In genomic region chr4:183388777-183389176, GRCh38 we compare ENCODE assay signal across 1 cellular context.
TF ChIP-seq lines count a peak whose summit lies in the region.

No MANE protein-coding gene starts in this region.

TF ChIP-seq in K562, 482 proteins besides CTCF, POLR2A, EP300 and RAD21:
- no peak for TF ChIP-seq ZMIZ1 (IDR thresholded peaks at IDR 0.05; ENCODE audit: low read depth in 2 of 2, low read length in 2 of 2)
- no peak for TF ChIP-seq ELK3 (CRISPR knock-in tag; IDR thresholded peaks at IDR 0.05)
